Comparison of ENCODE assay signal across 1 cellular context in genomic region chr4:89111833-89112563, GRCh38.
TF ChIP-seq lines count a peak whose summit lies in the region.

No MANE protein-coding gene starts in this region.

TF ChIP-seq in HepG2, 621 proteins besides CTCF, POLR2A, EP300 and RAD21 (continued from another document and continues in another):
- TF ChIP-seq FOXP4 (CRISPR knock-in tag; IDR thresholded peaks at IDR 0.05) (peak; percentile 86), RFX1 (IDR thresholded peaks at IDR 0.05) (no peak), CSRNP1 (CRISPR knock-in tag; IDR thresholded peaks at IDR 0.05) (no peak), KLF15 (CRISPR knock-in tag; IDR thresholded peaks at IDR 0.05; ENCODE audit: borderline replicate concordance) (no peak), TFDP1 (CRISPR knock-in tag; IDR thresholded peaks at IDR 0.05; ENCODE audit: borderline replicate concordance) (no peak; the same call in 1 of the 2 replicates), ARID4A (CRISPR knock-in tag; IDR thresholded peaks at IDR 0.05; ENCODE audit: borderline replicate concordance) (peak; percentile 54; the same call in 1 of the 2 replicates), IRF2 (CRISPR knock-in tag; IDR thresholded peaks at IDR 0.05) (peak; percentile 86), RBAK (CRISPR knock-in tag; IDR thresholded peaks at IDR 0.05) (no peak; the same call in 1 of the 2 replicates), ZNF484 (CRISPR knock-in tag; IDR thresholded peaks at IDR 0.05; ENCODE audit: borderline replicate concordance, low read depth) (no peak), ZFP1 (CRISPR knock-in tag; IDR thresholded peaks at IDR 0.05) (peak; percentile 72), ZNF546 (CRISPR knock-in tag; conservative IDR thresholded peaks at IDR 0.05) (no peak; the same call in 1 of the 2 replicates), MAF1 (CRISPR knock-in tag; IDR thresholded peaks at IDR 0.05; ENCODE audit: borderline replicate concordance) (no peak), MLLT10 (CRISPR knock-in tag; IDR thresholded peaks at IDR 0.05) (no peak), FLYWCH1 (CRISPR knock-in tag; IDR thresholded peaks at IDR 0.05) (no peak), STAT5B (CRISPR knock-in tag; IDR thresholded peaks at IDR 0.05) (no peak), RORA (CRISPR knock-in tag; IDR thresholded peaks at IDR 0.05) (no peak), NR1H2 (CRISPR knock-in tag; IDR thresholded peaks at IDR 0.05; ENCODE audit: borderline replicate concordance, low read depth) (no peak), IRF1 (CRISPR knock-in tag; IDR thresholded peaks at IDR 0.05; ENCODE audit: low read depth) (no peak), ZNF619 (CRISPR knock-in tag; IDR thresholded peaks at IDR 0.05) (no peak), ZNF382 (CRISPR knock-in tag; IDR thresholded peaks at IDR 0.05; ENCODE audit: borderline replicate concordance) (no peak), ZNF232 (CRISPR knock-in tag; IDR thresholded peaks at IDR 0.05; ENCODE audit: borderline replicate concordance) (0 out of 2 replicates have a peak, but pooled peaks have one; percentile 38), USF2 (IDR thresholded peaks at IDR 0.05; ENCODE audit: low read depth, low read length) (no peak), USF2 (CRISPR knock-in tag; IDR thresholded peaks at IDR 0.05; ENCODE audit: borderline replicate concordance) (no peak), TGIF2 (CRISPR knock-in tag; IDR thresholded peaks at IDR 0.05) (peak; percentile 82; the same call in 1 of the 2 replicates), HNRNPLL (IDR thresholded peaks at IDR 0.05; ENCODE audit: low read depth, low read length, poor library complexity, severe bottlenecking) (no peak), BHLHE40 (IDR thresholded peaks at IDR 0.05; ENCODE audit: low read length) (peak; percentile 51; the same call in 1 of the 2 replicates), HDAC2 (CRISPR knock-in tag; IDR thresholded peaks at IDR 0.05) (peak; percentile 92), DRAP1 (CRISPR knock-in tag; IDR thresholded peaks at IDR 0.05) (no peak; the same call in 1 of the 2 replicates), HNF1B (CRISPR knock-in tag; IDR thresholded peaks at IDR 0.05) (no peak), FOXJ3 (CRISPR knock-in tag; IDR thresholded peaks at IDR 0.05; ENCODE audit: borderline replicate concordance) (peak; percentile 79; the same call in 1 of the 2 replicates), ZNF800 (CRISPR knock-in tag; IDR thresholded peaks at IDR 0.05) (no peak), RNF2 (conservative IDR thresholded peaks at IDR 0.05; ENCODE audit: low read depth) (no peak), TFDP2 (CRISPR knock-in tag; IDR thresholded peaks at IDR 0.05) (peak; percentile 50; the same call in 1 of the 2 replicates), PLSCR1 (CRISPR knock-in tag; IDR thresholded peaks at IDR 0.05; ENCODE audit: borderline replicate concordance) (no peak), ZNF280B (CRISPR knock-in tag; IDR thresholded peaks at IDR 0.05; ENCODE audit: borderline replicate concordance) (no peak), HMG20B (CRISPR knock-in tag; conservative IDR thresholded peaks at IDR 0.05) (peak; percentile 84), ZNF562 (CRISPR knock-in tag; IDR thresholded peaks at IDR 0.05; ENCODE audit: borderline replicate concordance) (no peak), DNMT3B (CRISPR knock-in tag; conservative IDR thresholded peaks at IDR 0.05) (no peak), ZNF777 (CRISPR knock-in tag; IDR thresholded peaks at IDR 0.05) (no peak), MXD4 (CRISPR knock-in tag; IDR thresholded peaks at IDR 0.05) (no peak), ZNF510 (CRISPR knock-in tag; IDR thresholded peaks at IDR 0.05; ENCODE audit: low read depth) (no peak), AGO2 (optimal IDR thresholded peaks at IDR 0.05; ENCODE audit: low read depth, low read length) (no peak)
